In the genomic region with DNA sequence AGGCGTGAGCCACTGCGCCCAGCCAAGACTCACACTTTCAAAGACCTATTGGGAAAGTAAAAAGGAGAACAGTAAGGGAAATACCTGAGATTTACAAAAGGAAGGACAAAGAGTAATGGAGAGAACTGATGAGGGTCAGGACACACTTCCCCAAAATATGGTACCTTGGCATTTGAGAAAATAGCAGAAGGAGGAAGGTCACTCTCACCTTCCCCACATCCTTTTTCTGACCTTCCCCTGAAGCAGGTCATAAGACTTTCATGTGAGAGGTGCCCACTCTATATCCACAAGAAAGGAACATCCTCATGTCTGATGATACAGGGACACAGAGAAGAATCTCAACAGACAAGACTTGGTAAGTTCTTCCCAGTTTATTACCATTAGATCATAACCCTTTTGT, we compare ENCODE assay signal across 8 cellular contexts.
"Had no signal": no experiment of that assay in that cellular context is flagged by ENCODE, and none has a peak within 500 bp of the region (broad histone marks: within the 10 kb centered on the region; RNA-seq: fewer than 3 reads in every experiment).

No MANE protein-coding gene starts in this region.

- H3K4me3 ChIP-seq: GM12878 had no signal

- ATAC-seq: GM12878 had no signal

- DNase-seq: GDM1, GF-D8 had no signal

- FAIRE-seq: G401.6, GM12878, GM12891, GM12892, GM18507, GM19239 had no signal
